35 cellular contexts compared by ENCODE assay signal in the genomic region with DNA sequence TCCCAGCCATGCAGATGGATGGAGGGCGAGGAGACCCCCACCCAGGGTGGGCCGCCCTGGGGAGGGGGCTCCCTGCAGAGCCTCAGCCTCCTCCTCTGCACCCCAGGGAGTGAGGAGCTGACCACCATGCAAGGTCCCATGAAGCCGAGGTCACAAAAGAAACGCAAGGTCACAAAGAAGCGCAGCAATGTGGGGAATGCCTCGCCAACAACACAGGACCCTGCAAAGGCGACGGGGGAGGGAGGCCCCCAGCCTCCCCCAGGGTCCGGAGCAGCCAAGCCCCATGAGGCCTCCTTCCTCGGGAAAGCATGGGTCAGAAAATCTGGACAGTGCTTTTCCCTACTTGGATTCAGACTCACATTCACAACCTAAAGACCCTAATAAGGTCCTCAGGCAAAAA.
DNase-seq lines count a peak whose midpoint lies in the region; ATAC-seq, FAIRE-seq and TF ChIP-seq lines count a peak whose summit lies in the region.
"Had no signal": no experiment of that assay in that cellular context is flagged by ENCODE, and none has a peak within 500 bp of the region (broad histone marks: within the 10 kb centered on the region; RNA-seq: fewer than 3 reads in every experiment).

No MANE protein-coding gene starts in this region.

- no peaks in the 10 kb centered on the region for H3K9me3 ChIP-seq in right lobe of liver
- H3K9me3 ChIP-seq in HepG2 (ENCODE audit: low read length), result no peaks in the 10 kb centered on the region
- H3K9me3 ChIP-seq in kidney (ENCODE audit: control insufficient read depth in 1 of 2, low read length in 2 of 2), result no peaks in the 10 kb centered on the region
- H3K9me3 ChIP-seq in neuronal stem cell (replicated peaks in 1 of 2; ENCODE audit: control insufficient read depth in 2 of 2, insufficient read depth in 1 of 2, low read depth in 1 of 2, low read length in 2 of 2), result no peaks in the 10 kb centered on the region
- H3K9me3 ChIP-seq: A549; BE2C; BLaER1; BLaER1 treated with 17β-estradiol and CSF1 and Interleukin-3, amounts not matched to agents 10 nM and 100 nM; Caco-2 had no signal

- H3K36me3 ChIP-seq in right lobe of liver, result no peaks in the 10 kb centered on the region
- H3K36me3 ChIP-seq in HepG2 (replicated peaks in 1 of 2; ENCODE audit: control insufficient read depth in 1 of 2, insufficient read depth in 2 of 2, low read length in 2 of 2), result no peaks in the 10 kb centered on the region
- no peaks in the 10 kb centered on the region for H3K36me3 ChIP-seq in kidney (ENCODE audit: control insufficient read depth in 1 of 2, insufficient read depth in 2 of 2, low read length in 2 of 2)
- no peaks in the 10 kb centered on the region for H3K36me3 ChIP-seq in neuronal stem cell (replicated peaks in 1 of 2; ENCODE audit: control insufficient read depth in 2 of 2, insufficient read depth in 2 of 2, low read length in 2 of 2)
- H3K36me3 ChIP-seq: BE2C had no signal

- no peak overlapping the region for H3K4me2 ChIP-seq in HepG2 (ENCODE audit: low read depth, low read length)
- no peak overlapping the region for H3K4me2 ChIP-seq in neuronal stem cell (ENCODE audit: insufficient read depth, low read length, poor library complexity, severe bottlenecking)
- H3K4me2 ChIP-seq: A549; BLaER1; BLaER1 treated with 17β-estradiol and CSF1 and Interleukin-3, amounts not matched to agents 10 nM and 100 nM had no signal

- POLR2A ChIA-PET in HepG2 (lab: Yijun Ruan, JAX), result no interaction called here

- TF ChIP-seq CTCF in right lobe of liver (IDR thresholded peaks at IDR 0.05) (no peak), HepG2 (CRISPR knock-in tag; IDR thresholded peaks at IDR 0.05) (no peak), kidney (IDR thresholded peaks at IDR 0.05; ENCODE audit: borderline replicate concordance, extremely low read depth, insufficient read depth) (no peak)

- H3K4me1 ChIP-seq in right lobe of liver (no peaks in the 10 kb centered on the region), HepG2 (ENCODE audit: insufficient read depth, low read length) (0 out of 2 replicates have a peak, but pooled peaks cover 5% of the 10 kb centered on the region), kidney (ENCODE audit: control insufficient read depth in 1 of 2, insufficient read depth in 1 of 2, low read depth in 1 of 2, low read length in 2 of 2) (peaks cover 0 to 3% of the 10 kb centered on the region in 2 donors), neuronal stem cell (ENCODE audit: control insufficient read depth in 2 of 2, insufficient read depth in 1 of 2, low read depth in 1 of 2, low read length in 2 of 2) (peaks cover 5 to 12% of the 10 kb centered on the region in 2 donors)
- H3K4me1 ChIP-seq: A549, BE2C, Caco-2 had no signal

- 40% methylated on average over 1 of the region's 10 CpGs for WGBS in right lobe of liver (ENCODE audit: insufficient coverage, low coverage, low lambda C conversion rate, missing lambda C conversion rate)
- 0% methylated on average over 1 of the region's 10 CpGs for WGBS in HepG2 (ENCODE audit: low lambda C conversion rate)
- no CpG with 5 or more reads among the region's 10 CpGs for WGBS in neuronal stem cell (ENCODE audit: extremely low coverage in 2 of 2, insufficient read length in 2 of 2, insufficient replicate concordance in 1 of 2), 2 donors

- H2AK5ac ChIP-seq in neuronal stem cell (ENCODE audit: low read depth, low read length), result no peak overlapping the region

- no peak overlapping the region for H4K8ac ChIP-seq in neuronal stem cell (ENCODE audit: low read depth, low read length)

- TF ChIP-seq RAD21 in HepG2 (CRISPR knock-in tag; IDR thresholded peaks at IDR 0.05), result no peak

- TF ChIP-seq POLR2A in right lobe of liver (IDR thresholded peaks at IDR 0.05) (no peak), HepG2 (IDR thresholded peaks at IDR 0.05; ENCODE audit: insufficient read depth in 1 of 2, low read depth in 2 of 2, low read length in 2 of 2) (no peak)

- H3K79me2 ChIP-seq in HepG2 (ENCODE audit: insufficient read depth, low read length), result no peaks in the 10 kb centered on the region

- H3K9ac ChIP-seq in HepG2 (ENCODE audit: insufficient read depth, low read depth, low read length) (no peak overlapping the region), kidney (ENCODE audit: low read length in 2 of 2) (no peak overlapping the region), neuronal stem cell (ENCODE audit: low read depth, low read length, poor library complexity) (no peak overlapping the region)
- H3K9ac ChIP-seq: BLaER1; BLaER1 treated with 17β-estradiol and CSF1 and Interleukin-3, amounts not matched to agents 10 nM and 100 nM had no signal

- peaks cover 9% of the 10 kb centered on the region; the same call in 1 of the 2 replicates for H4K20me1 ChIP-seq in HepG2 (ENCODE audit: insufficient read depth, low read length)

- no peak overlapping the region for H3K23ac ChIP-seq in neuronal stem cell (ENCODE audit: low read depth, low read length, poor library complexity)

- H2BK12ac ChIP-seq in neuronal stem cell (ENCODE audit: low read length), result no peak overlapping the region

- peak; percentile 8 for DNase-seq in Right ventricle myocardium superior
- DNase-seq in cardiac septum (ENCODE audit: low spot score), result no peak
- peak in 2 of 3 donors; percentile 6 to 30 for DNase-seq in right lobe of liver
- DNase-seq in HepG2 (ENCODE audit: low spot score), result no peak
- peak; percentile 59 for DNase-seq in kidney
- no peak for DNase-seq in neuronal stem cell (ENCODE audit: low spot score)
- no peak for DNase-seq in HK-2 (ENCODE audit: unreplicated experiment)
- DNase-seq: 8988T; ACHN; AML-193; BE2C; C1 segment of cervical spinal cord; Caco-2; Calu3; CD4-positive, alpha-beta memory T cell; CD4-positive, alpha-beta T cell; CD4-positive, CD25-positive, alpha-beta regulatory T cell; CD8-positive, alpha-beta memory T cell; CD8-positive, alpha-beta T cell; COR-L47; DMS 273 treated with DMSO at 0.1 percent for 48 hours; DMS153; DMS53; DMS79; DMS79 treated with DMSO at 0.1 percent for 48 hours; DND-41; EL had no signal

- TF ChIP-seq EP300 in HepG2 (IDR thresholded peaks at IDR 0.05; ENCODE audit: low read depth in 2 of 2, low read length in 2 of 2) (no peak), HepG2 (CRISPR knock-in tag; IDR thresholded peaks at IDR 0.05; ENCODE audit: borderline replicate concordance) (no peak)

- CTCF ChIA-PET in HepG2 (lab: Yijun Ruan, JAX; ENCODE audit: low intra/inter-chr PET ratio, low total read pairs), result no interaction called here

- BruUV-seq in HepG2 (replicated peaks; lab: Mats Ljungman, UMichigan), result no TSS peak

- H2AFZ ChIP-seq in HepG2 (ENCODE audit: low read length), result no peak overlapping the region
- no peak overlapping the region for H2AFZ ChIP-seq in neuronal stem cell (ENCODE audit: low read length)

- H3K4me3 ChIP-seq in right lobe of liver (no peak overlapping the region), HepG2 (replicated peaks in 1 of 3; ENCODE audit: insufficient read depth in 1 of 3, low read depth in 2 of 3, low read length in 3 of 3) (no peak overlapping the region), kidney (ENCODE audit: low read length in 2 of 2) (no peak overlapping the region), neuronal stem cell (ENCODE audit: low read length in 2 of 2) (no peak overlapping the region)
- H3K4me3 ChIP-seq: A549; BLaER1; BLaER1 treated with 17β-estradiol and CSF1 and Interleukin-3, amounts not matched to agents 10 nM and 100 nM had no signal

- no peak overlapping the region for H3K14ac ChIP-seq in neuronal stem cell (ENCODE audit: low read length)

- intact Hi-C loops in Right ventricle myocardium superior (cut with DNase I), result no loop called here
- intact Hi-C loops in cardiac septum (cut with DNase I), result no loop called here
- intact Hi-C loops in right lobe of liver (cut with DNase I), result no loop called here
- intact Hi-C loops in HepG2 (cut with micrococcal nuclease; ENCODE audit: unreplicated experiment), result no loop called here
- intact Hi-C loops in kidney (cut with DNase I), result no loop called here

- H2BK5ac ChIP-seq in neuronal stem cell (ENCODE audit: low read length), result no peak overlapping the region

- no peak for ATAC-seq in Right ventricle myocardium superior (ENCODE audit: poor library complexity)
- ATAC-seq in right lobe of liver, result no peak
- ATAC-seq in HepG2, result no peak
- no peak for ATAC-seq in HG02763 (IDR thresholded peaks at IDR 0.05; ENCODE audit: unreplicated experiment)
- ATAC-seq: A549; CD8-positive, alpha-beta T cell had no signal

- no peaks in the 10 kb centered on the region for H3K79me1 ChIP-seq in neuronal stem cell (ENCODE audit: low read depth, low read length)

- H4K91ac ChIP-seq in neuronal stem cell (ENCODE audit: low read depth, low read length, poor library complexity), result no peak overlapping the region

- in situ Hi-C loops in HepG2 (cut with HindIII; ENCODE audit: extremely low pct_ligation_motif_present, low pct_unique_long_range_greater_than_20kb), result no loop called here

- no peaks in the 10 kb centered on the region for H3K27me3 ChIP-seq in right lobe of liver
- H3K27me3 ChIP-seq in HepG2 (ENCODE audit: control insufficient read depth in 1 of 2, insufficient read depth in 2 of 2, low read length in 2 of 2), result peaks cover 13 to 83% of the 10 kb centered on the region in 2 experiments; a peak in 4 of 5 replicates
- H3K27me3 ChIP-seq in neuronal stem cell (ENCODE audit: control insufficient read depth in 3 of 3, insufficient read depth in 3 of 3, low read depth in 1 of 3, low read length in 3 of 3), result peaks cover 0 to 12% (median 0%) of the 10 kb centered on the region in 3 experiments
- H3K27me3 ChIP-seq: BE2C; BLaER1; BLaER1 treated with 17β-estradiol and CSF1 and Interleukin-3, amounts not matched to agents 10 nM and 100 nM had no signal

- H3K18ac ChIP-seq in neuronal stem cell (ENCODE audit: low read length), result peak overlapping the region; percentile 81

- no peak overlapping the region for H2BK120ac ChIP-seq in neuronal stem cell (ENCODE audit: low read depth, low read length)

- FAIRE-seq in HepG2 (lab: Jason Lieb, UNC), result no peak
- FAIRE-seq in kidney (lab: Jason Lieb, UNC), result no peak
- FAIRE-seq: A204.1, A549, D721Med had no signal

- peak overlapping the region; percentile 38 for H2BK15ac ChIP-seq in neuronal stem cell (ENCODE audit: low read length)

- no peak overlapping the region for H3K27ac ChIP-seq in right lobe of liver
- no peak overlapping the region for H3K27ac ChIP-seq in HepG2 (ENCODE audit: extremely low read length, insufficient read depth, low read length)
- H3K27ac ChIP-seq in kidney (ENCODE audit: low read depth in 2 of 2, low read length in 2 of 2), result no peak overlapping the region
- H3K27ac ChIP-seq in neuronal stem cell (replicated peaks; ENCODE audit: low read length), result no peak overlapping the region
- H3K27ac ChIP-seq: 22Rv1; A549; BLaER1; BLaER1 treated with 17β-estradiol and CSF1 and Interleukin-3, amounts not matched to agents 10 nM and 100 nM; C4-2B had no signal

- no peak overlapping the region for H3K4ac ChIP-seq in neuronal stem cell (ENCODE audit: low read length)

TF ChIP-seq in HepG2, 621 proteins besides CTCF, POLR2A, EP300 and RAD21 (continues in another document):
- TF ChIP-seq SMYD3 (CRISPR knock-in tag; IDR thresholded peaks at IDR 0.05) (no peak), CEBPG (CRISPR knock-in tag; IDR thresholded peaks at IDR 0.05) (no peak), FOXJ3 (CRISPR knock-in tag; IDR thresholded peaks at IDR 0.05; ENCODE audit: borderline replicate concordance) (no peak)

Comparison
In these comparisons a context has a peak if more than half of its experiments do, and no peak if none do; other contexts are left out.
1. DNase-seq: peak in Right ventricle myocardium superior (single experiment), right lobe of liver (2 of 3) and kidney (single experiment); none in cardiac septum (single experiment), HepG2 (single experiment), neuronal stem cell (single experiment) and HK-2 (single experiment).